Comparison of ENCODE assay signal across 16 cellular contexts in the genomic region with DNA sequence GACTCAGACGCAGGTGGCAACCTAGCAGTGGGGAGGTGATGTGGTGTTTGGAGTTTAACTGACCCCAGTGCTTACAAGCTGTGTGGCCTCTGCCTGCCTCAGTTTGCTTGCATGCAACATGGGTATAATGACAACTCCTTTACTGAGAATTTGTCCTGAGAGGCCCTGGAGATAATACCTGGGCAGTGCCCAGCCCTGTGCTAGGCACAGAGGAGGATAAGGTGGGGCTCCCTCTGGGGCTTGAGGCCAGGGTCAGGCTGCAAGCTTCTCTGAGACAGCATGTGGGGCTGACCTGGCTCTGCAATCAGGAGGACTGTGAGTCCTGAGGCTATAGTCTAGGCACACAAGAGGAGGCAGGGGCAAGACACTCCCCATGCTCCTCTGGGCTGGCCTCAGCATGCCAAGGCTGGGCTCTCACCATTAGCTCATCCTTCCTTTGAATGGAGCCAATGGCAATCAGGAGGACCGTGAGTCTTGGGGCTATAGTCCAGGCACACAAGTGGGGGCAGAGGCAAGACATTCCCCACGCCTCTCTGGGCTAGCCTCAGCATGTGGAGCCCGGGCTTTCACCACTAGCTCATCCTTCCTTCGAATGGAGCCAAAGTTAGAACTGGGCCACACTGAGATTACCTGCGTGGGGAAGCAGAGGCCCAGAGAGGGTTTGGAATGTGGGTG.
"Had no signal": no experiment of that assay in that cellular context is flagged by ENCODE, and none has a peak within 500 bp of the region (broad histone marks: within the 10 kb centered on the region; RNA-seq: fewer than 3 reads in every experiment).

No MANE protein-coding gene starts in this region.

- H3K9me3 Mint-ChIP-seq: naive thymus-derived CD8-positive, alpha-beta T cell; stimulated activated naive B cell treated with anti-CD40 and anti-IgM and Interleukin-4, amounts not matched to agents 10 μg/mL and 1 μg/mL and 100 μg/mL, for 72 hours; stimulated activated naive CD8-positive, alpha-beta T cell treated with anti-CD3 and anti-CD28 coated beads, Interleukin-15, amount 100 ng/mL, for 72 hours had no signal

- H3K27me3 ChIP-seq: testis had no signal

- H3K36me3 Mint-ChIP-seq: naive thymus-derived CD8-positive, alpha-beta T cell; stimulated activated naive B cell treated with anti-CD40 and anti-IgM and Interleukin-4, amounts not matched to agents 10 μg/mL and 1 μg/mL and 100 μg/mL, for 72 hours had no signal

- H3K9me3 ChIP-seq: heart left ventricle, mucosa of descending colon, spleen, testis, tibial nerve had no signal

- H3K4me3 Mint-ChIP-seq: naive thymus-derived CD8-positive, alpha-beta T cell; stimulated activated naive B cell treated with anti-CD40 and anti-IgM and Interleukin-4, amounts not matched to agents 10 μg/mL and 1 μg/mL and 100 μg/mL, for 72 hours; stimulated activated naive CD8-positive, alpha-beta T cell treated with anti-CD3 and anti-CD28 coated beads, Interleukin-15, amount 100 ng/mL, for 72 hours had no signal

- DNase-seq: effector memory CD4-positive, alpha-beta T cell; foreskin melanocyte; heart left ventricle; hippocampal formation; kidney glomerular epithelial cell; mucosa of descending colon; naive thymus-derived CD8-positive, alpha-beta T cell; spleen; stimulated activated CD4-positive, alpha-beta T cell treated with anti-CD3 and anti-CD28 coated beads, Interleukin-15, amount 100 ng/mL, for 24 hours; stimulated activated CD4-positive, alpha-beta T cell treated with anti-CD3 and anti-CD28 coated beads, Interleukin-1b, Interleukin-23, amount 100 ng/mL, for 48 hours; stimulated activated CD4-positive, alpha-beta T cell treated with anti-CD3 and anti-CD28 coated beads, Interleukin-4, amount 100 ng/mL, for 24 hours; stimulated activated naive B cell treated with anti-CD40 and anti-IgM and Interleukin-4, amounts not matched to agents 10 μg/mL and 1 μg/mL and 100 μg/mL, for 72 hours; stimulated activated naive CD8-positive, alpha-beta T cell treated with anti-CD3 and anti-CD28 coated beads, Interleukin-15, amount 100 ng/mL, for 72 hours; testis had no signal

- H3K36me3 ChIP-seq: heart left ventricle, spleen, tibial nerve had no signal

- ATAC-seq: heart left ventricle; mucosa of descending colon; naive thymus-derived CD8-positive, alpha-beta T cell; sciatic nerve; stimulated activated naive B cell treated with anti-CD40 and anti-IgM and Interleukin-4, amounts not matched to agents 10 μg/mL and 1 μg/mL and 100 μg/mL, for 72 hours; stimulated activated naive CD8-positive, alpha-beta T cell treated with anti-CD3 and anti-CD28 coated beads, Interleukin-15, amount 100 ng/mL, for 72 hours had no signal

- H3K27ac ChIP-seq: heart left ventricle, spleen, testis, tibial nerve had no signal

- H3K4me1 Mint-ChIP-seq: naive thymus-derived CD8-positive, alpha-beta T cell; stimulated activated naive B cell treated with anti-CD40 and anti-IgM and Interleukin-4, amounts not matched to agents 10 μg/mL and 1 μg/mL and 100 μg/mL, for 72 hours; stimulated activated naive CD8-positive, alpha-beta T cell treated with anti-CD3 and anti-CD28 coated beads, Interleukin-15, amount 100 ng/mL, for 72 hours had no signal

- H3K4me3 ChIP-seq: heart left ventricle, mucosa of descending colon, spleen, testis, tibial nerve had no signal

- H3K27ac Mint-ChIP-seq: stimulated activated naive B cell treated with anti-CD40 and anti-IgM and Interleukin-4, amounts not matched to agents 10 μg/mL and 1 μg/mL and 100 μg/mL, for 72 hours had no signal
